Comparison of ENCODE assay signal across 18 cellular contexts in the genomic region with DNA sequence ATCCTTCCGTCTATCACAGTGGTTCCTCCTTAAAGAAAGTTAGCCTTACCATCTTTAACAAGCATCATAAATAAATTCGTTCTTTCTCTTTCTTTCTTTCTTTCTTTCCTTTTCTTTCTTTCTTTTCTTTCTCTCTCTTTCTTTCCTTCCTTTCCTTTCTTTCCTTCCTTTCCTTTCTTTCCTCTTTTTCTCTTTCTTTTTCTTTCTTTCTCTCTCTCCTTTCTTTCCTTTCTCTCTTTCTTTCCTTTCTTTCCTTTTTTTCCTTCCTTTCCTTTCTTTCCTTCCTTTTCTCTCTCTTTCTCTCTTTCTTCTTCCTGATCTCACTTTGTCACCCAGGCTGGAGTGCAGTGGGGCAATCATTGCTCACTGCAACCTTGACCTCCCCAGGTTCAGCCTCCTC.
DNase-seq lines count a peak whose midpoint lies in the region; FAIRE-seq and TF ChIP-seq lines count a peak whose summit lies in the region.
"Had no signal": no experiment of that assay in that cellular context is flagged by ENCODE, and none has a peak within 500 bp of the region (broad histone marks: within the 10 kb centered on the region; RNA-seq: fewer than 3 reads in every experiment).

No MANE protein-coding gene starts in this region.

- H2AFZ ChIP-seq in astrocyte (ENCODE audit: low read depth, low read length) = no peak overlapping the region
- H2AFZ ChIP-seq: GM23338 had no signal

- no peaks in the 10 kb centered on the region for H3K9me3 ChIP-seq in astrocyte (ENCODE audit: insufficient read depth, low read depth, low read length)
- H3K9me3 ChIP-seq: Caco-2 had no signal

- H3K4me1 ChIP-seq in astrocyte (ENCODE audit: insufficient read depth, low read length) = no peaks in the 10 kb centered on the region
- H3K4me1 ChIP-seq: Caco-2 had no signal

- H3K27ac Mint-ChIP-seq in astrocyte (ENCODE audit: unreplicated experiment) (peak overlapping the region; percentile 81), progenitor cell of endocrine pancreas (no peak overlapping the region)
- H3K27ac Mint-ChIP-seq: CD4-positive, CD25-positive, alpha-beta regulatory T cell; CD8-positive, alpha-beta T cell; GM23338; H9; HFFc6 had no signal

- H3K9me3 Mint-ChIP-seq in astrocyte (ENCODE audit: unreplicated experiment) (peaks cover 9% of the 10 kb centered on the region), progenitor cell of endocrine pancreas (ENCODE audit: low read depth) (peaks cover 4% of the 10 kb centered on the region)
- H3K9me3 Mint-ChIP-seq: CD8-positive, alpha-beta T cell; GM23338; H9 had no signal

- H3K36me3 ChIP-seq in astrocyte (ENCODE audit: insufficient read depth, low read length) = no peaks in the 10 kb centered on the region

- peaks cover 23% of the 10 kb centered on the region for H3K4me1 Mint-ChIP-seq in astrocyte (ENCODE audit: low read depth, unreplicated experiment)
- no peaks in the 10 kb centered on the region for H3K4me1 Mint-ChIP-seq in progenitor cell of endocrine pancreas (ENCODE audit: low read depth)
- H3K4me1 Mint-ChIP-seq: GM23338, H9 had no signal

- intact Hi-C loops in dorsolateral prefrontal cortex (cut with DNase I) = no loop called here

- no peaks in the 10 kb centered on the region for H3K79me2 ChIP-seq in astrocyte (ENCODE audit: insufficient read depth, low read length)

- no peaks in the 10 kb centered on the region for H3K36me3 Mint-ChIP-seq in astrocyte (ENCODE audit: low read depth, unreplicated experiment)
- H3K36me3 Mint-ChIP-seq in progenitor cell of endocrine pancreas (ENCODE audit: insufficient read depth) = no peaks in the 10 kb centered on the region
- H3K36me3 Mint-ChIP-seq: CD4-positive, CD25-positive, alpha-beta regulatory T cell; CD8-positive, alpha-beta T cell had no signal

- H3K27ac ChIP-seq in astrocyte (ENCODE audit: low read depth, low read length) (no peak overlapping the region), dorsolateral prefrontal cortex (peak overlapping the region in 45 of 59 donors; percentile 21 to 92 (median 75)), temporal lobe (ENCODE audit: low read depth, low read length) (peak overlapping the region; percentile 82)

- no peaks in the 10 kb centered on the region for H4K20me1 ChIP-seq in astrocyte (ENCODE audit: insufficient read depth, low read length)

- H3K9ac ChIP-seq in astrocyte (ENCODE audit: low read length) = no peak overlapping the region

- TF ChIP-seq CTCF in astrocyte (IDR thresholded peaks at IDR 0.05; ENCODE audit: insufficient read depth, low read depth, low read length) (no peak), dorsolateral prefrontal cortex (IDR thresholded peaks at IDR 0.05 in 54 of 56, conservative IDR thresholded peaks at IDR 0.05 in 2 of 56; ENCODE audit: low read depth in 1 of 56, partially characterized antibody in 56 of 56) (no peak), progenitor cell of endocrine pancreas (IDR thresholded peaks at IDR 0.05; ENCODE audit: unreplicated experiment) (no peak)

- H3K4me2 ChIP-seq in astrocyte (ENCODE audit: low read length) = no peak overlapping the region
- H3K4me2 ChIP-seq: GM23338 had no signal

- no peak for DNase-seq in astrocyte (ENCODE audit: low read depth)
- DNase-seq in dorsolateral prefrontal cortex = no peak
- DNase-seq in stimulated activated CD4-positive, alpha-beta T cell treated with anti-CD3 and anti-CD28 coated beads, Interleukin-12 subunit alpha, Interleukin-12 subunit beta, amount 100 ng/mL, for 4 hours = no peak
- no peak for DNase-seq in CD1c-positive myeloid dendritic cell (ENCODE audit: extremely low spot score)
- DNase-seq in progenitor cell of endocrine pancreas (ENCODE audit: low spot score, unreplicated experiment) = no peak
- DNase-seq: C1 segment of cervical spinal cord; Caco-2; CD4-positive, CD25-positive, alpha-beta regulatory T cell; CD8-positive, alpha-beta T cell; DMS153; DND-41; H9; HFFc6 had no signal

- no peak for FAIRE-seq in astrocyte (lab: Jason Lieb, UNC)
- FAIRE-seq: G401.6, GM12892, GM19239 had no signal

- H3K27me3 ChIP-seq in astrocyte (ENCODE audit: insufficient read depth, low read length) = no peaks in the 10 kb centered on the region
- no peaks in the 10 kb centered on the region for H3K27me3 ChIP-seq in dorsolateral prefrontal cortex

- no peak overlapping the region for H3K4me3 ChIP-seq in astrocyte (ENCODE audit: insufficient read depth, low read depth, low read length)
- no peak overlapping the region for H3K4me3 ChIP-seq in dorsolateral prefrontal cortex
- H3K4me3 ChIP-seq: GM23338 had no signal

- peak overlapping the region; percentile 3 for H3K4me3 Mint-ChIP-seq in astrocyte (ENCODE audit: unreplicated experiment)
- no peak overlapping the region for H3K4me3 Mint-ChIP-seq in progenitor cell of endocrine pancreas (ENCODE audit: low read depth)
- H3K4me3 Mint-ChIP-seq: CD4-positive, CD25-positive, alpha-beta regulatory T cell; CD8-positive, alpha-beta T cell; GM23338; H9; HFFc6 had no signal

- H3K27me3 Mint-ChIP-seq in astrocyte (ENCODE audit: low read depth, unreplicated experiment) (peaks cover 22% of the 10 kb centered on the region), progenitor cell of endocrine pancreas (peaks cover 23% of the 10 kb centered on the region)
